ENCODE assay signal across 9 cellular contexts in genomic region chr5:154384480-154385235, GRCh38.
DNase-seq lines count a peak whose midpoint lies in the region; ATAC-seq and TF ChIP-seq lines count a peak whose summit lies in the region.
"Had no signal": no experiment of that assay in that cellular context is flagged by ENCODE, and none has a peak within 500 bp of the region (broad histone marks: within the 10 kb centered on the region; RNA-seq: fewer than 3 reads in every experiment).

No MANE protein-coding gene starts in this region.

- no peak overlapping the region for H3K4me3 Mint-ChIP-seq in activated CD8-positive, alpha-beta memory T cell treated with anti-CD3 and anti-CD28 coated beads, Interleukin-2, amount 10 ng/mL, durations not matched to agents 7 days and 5 days
- H3K4me3 Mint-ChIP-seq: activated naive CD4-positive, alpha-beta T cell treated with anti-CD3 and anti-CD28 coated beads, Interleukin-2, amount 50 U/mL, for 24 hours had no signal

- H3K27me3 ChIP-seq in thyroid gland: no peaks in the 10 kb centered on the region
- no peaks in the 10 kb centered on the region for H3K27me3 ChIP-seq in aorta (ENCODE audit: control insufficient read depth in 1 of 2, insufficient read depth in 2 of 2, low read length in 1 of 2)

- no peaks in the 10 kb centered on the region for H3K9me3 ChIP-seq in thyroid gland
- H3K9me3 ChIP-seq in aorta (ENCODE audit: control insufficient read depth, low read length): no peaks in the 10 kb centered on the region

- no peak for TF ChIP-seq POLR2A in thyroid gland (IDR thresholded peaks at IDR 0.05)

- peaks cover 4% of the 10 kb centered on the region for H3K9me3 Mint-ChIP-seq in activated CD8-positive, alpha-beta memory T cell treated with anti-CD3 and anti-CD28 coated beads, Interleukin-2, amount 10 ng/mL, durations not matched to agents 7 days and 5 days (ENCODE audit: low read depth)
- H3K9me3 Mint-ChIP-seq: activated naive CD4-positive, alpha-beta T cell treated with anti-CD3 and anti-CD28 coated beads, Interleukin-2, amount 50 U/mL, for 24 hours had no signal

- peak in 1 of 6 experiments; percentile 17 for TF ChIP-seq CTCF in thyroid gland (IDR thresholded peaks at IDR 0.05)

- H3K36me3 ChIP-seq in thyroid gland (no peaks in the 10 kb centered on the region), aorta (ENCODE audit: control insufficient read depth in 1 of 2, insufficient read depth in 2 of 2, low read length in 1 of 2) (peaks cover 2 to 9% of the 10 kb centered on the region in 2 donors)

- peaks cover 18% of the 10 kb centered on the region for H3K4me1 Mint-ChIP-seq in activated CD8-positive, alpha-beta memory T cell treated with anti-CD3 and anti-CD28 coated beads, Interleukin-2, amount 10 ng/mL, durations not matched to agents 7 days and 5 days
- H3K4me1 Mint-ChIP-seq: activated naive CD4-positive, alpha-beta T cell treated with anti-CD3 and anti-CD28 coated beads, Interleukin-2, amount 50 U/mL, for 24 hours had no signal

- CTCF ChIA-PET in activated CD8-positive, alpha-beta memory T cell treated with anti-CD3 and anti-CD28 coated beads, Interleukin-2, amount 10 ng/mL, durations not matched to agents 7 days and 5 days (lab: Charles Lee): interaction anchor here (2.5 kb wide), 1 partner anchor 20 kb away, joined by 8 read pairs; no protein-coding TSS in a partner anchor

- H3K27ac ChIP-seq in thyroid gland (peak overlapping the region; percentile 9 to 64 (median 54)), aorta (ENCODE audit: low read depth in 1 of 2, low read length in 2 of 2) (no peak overlapping the region)

- no peak overlapping the region for H3K4me3 ChIP-seq in thyroid gland (replicated peaks in 1 of 3)
- H3K4me3 ChIP-seq in aorta (ENCODE audit: low read length in 2 of 2): no peak overlapping the region

- peaks cover 31% of the 10 kb centered on the region for H3K36me3 Mint-ChIP-seq in activated CD8-positive, alpha-beta memory T cell treated with anti-CD3 and anti-CD28 coated beads, Interleukin-2, amount 10 ng/mL, durations not matched to agents 7 days and 5 days

- peak overlapping the region; percentile 69 for H3K27ac Mint-ChIP-seq in activated CD8-positive, alpha-beta memory T cell treated with anti-CD3 and anti-CD28 coated beads, Interleukin-2, amount 10 ng/mL, durations not matched to agents 7 days and 5 days
- H3K27ac Mint-ChIP-seq: activated naive CD4-positive, alpha-beta T cell treated with anti-CD3 and anti-CD28 coated beads, Interleukin-2, amount 50 U/mL, for 24 hours had no signal

- 47 to 53% methylated on average over 9 of the region's 9 CpGs for WGBS in thyroid gland, 2 donors
- 81 to 82% methylated on average over 9 of the region's 9 CpGs for WGBS in aorta, 2 donors

- peak; percentile 71 for ATAC-seq in activated CD8-positive, alpha-beta memory T cell treated with anti-CD3 and anti-CD28 coated beads, Interleukin-2, amount 10 ng/mL, durations not matched to agents 7 days and 5 days
- ATAC-seq in HG02943 (IDR thresholded peaks at IDR 0.05; ENCODE audit: low read depth, unreplicated experiment): peak; percentile 97
- no peak for ATAC-seq in aorta (ENCODE audit: low FRiP score)

- H3K27me3 Mint-ChIP-seq in activated CD8-positive, alpha-beta memory T cell treated with anti-CD3 and anti-CD28 coated beads, Interleukin-2, amount 10 ng/mL, durations not matched to agents 7 days and 5 days: no peaks in the 10 kb centered on the region
- H3K27me3 Mint-ChIP-seq: activated naive CD4-positive, alpha-beta T cell treated with anti-CD3 and anti-CD28 coated beads, Interleukin-2, amount 50 U/mL, for 24 hours had no signal

- intact Hi-C loops in thyroid gland (cut with DNase I) (no loop called here), aorta (cut with DNase I) (no loop called here)

- peaks cover 16 to 25% of the 10 kb centered on the region in 2 donors for H3K4me1 ChIP-seq in thyroid gland
- no peaks in the 10 kb centered on the region for H3K4me1 ChIP-seq in aorta (ENCODE audit: control insufficient read depth in 1 of 2, insufficient read depth in 2 of 2, low read length in 2 of 2)

- DNase-seq in activated CD8-positive, alpha-beta memory T cell treated with anti-CD3 and anti-CD28 coated beads, Interleukin-2, amount 10 ng/mL, durations not matched to agents 7 days and 5 days: peak; percentile 60
- DNase-seq in activated CD8-positive, alpha-beta memory T cell treated with anti-CD3 and anti-CD28 coated beads, Interleukin-2, amount 50 U/mL, for 48 hours: no peak
- peak; percentile 5 for DNase-seq in OCI-M1 (lab: John Stamatoyannopoulos, UW)
- DNase-seq in thyroid gland: peak; percentile 85 to 87
- no peak for DNase-seq in GM03348 (ENCODE audit: low spot score)
- DNase-seq in aorta: no peak
- DNase-seq in cerebellum (ENCODE audit: low spot score): no peak

Comparison
In these comparisons a context has a peak if more than half of its experiments do, and no peak if none do; other contexts are left out.
1. DNase-seq: peak in activated CD8-positive, alpha-beta memory T cell treated with anti-CD3 and anti-CD28 coated beads, Interleukin-2, amount 10 ng/mL, durations not matched to agents 7 days and 5 days (single experiment), OCI-M1 (single experiment) and thyroid gland (2 of 2); none in activated CD8-positive, alpha-beta memory T cell treated with anti-CD3 and anti-CD28 coated beads, Interleukin-2, amount 50 U/mL, for 48 hours (single experiment), GM03348 (single experiment), aorta (0 of 2) and cerebellum (single experiment).
2. H3K27ac ChIP-seq: peak in thyroid gland (3 of 3); none in aorta (0 of 2).